ENCODE assay signal across 9 cellular contexts in the genomic region with DNA sequence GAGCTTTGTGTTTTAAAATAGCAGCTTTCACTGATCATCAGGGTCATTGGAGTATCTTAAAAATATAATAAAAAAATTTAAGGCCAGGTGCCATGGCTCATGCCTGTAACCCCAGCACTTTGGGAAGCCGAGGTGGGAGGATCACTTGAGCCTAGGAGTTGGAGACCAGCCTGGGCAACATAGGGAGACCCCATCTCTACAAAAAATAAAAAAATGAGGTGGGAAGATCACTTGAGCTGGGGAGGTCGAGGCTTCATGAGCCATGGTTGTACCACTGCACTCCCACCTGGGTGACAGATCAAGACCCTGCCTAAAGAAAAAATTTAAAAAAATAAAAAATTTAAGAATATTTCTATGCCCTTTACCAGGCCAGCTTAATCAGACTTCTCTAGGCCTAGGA. TPM values are rescaled to one million over a fixed set of nuclear protein-coding genes. Genes with fewer than 3 reads are reported as not detected.
A peak's percentile ranks its signal among the peaks of the same experiment; 100 is the strongest.
DNase-seq lines count a peak whose midpoint lies in the region; ATAC-seq and TF ChIP-seq lines count a peak whose summit lies in the region.
"Had no signal": no experiment of that assay in that cellular context is flagged by ENCODE, and none has a peak within 500 bp of the region (broad histone marks: within the 10 kb centered on the region; RNA-seq: fewer than 3 reads in every experiment).

No MANE protein-coding gene starts in this region.

- H3K9me3 ChIP-seq in spleen, result no peaks in the 10 kb centered on the region

- peak overlapping the region; percentile 53 for H3K4me3 ChIP-seq in iPS-11a (ENCODE audit: low read depth, low read length)
- H3K4me3 ChIP-seq in spleen, result peak overlapping the region in 5 of 8 donors; percentile 65 to 93 (median 77)

- H3K4me1 ChIP-seq in spleen, result peaks cover 43 to 93% (median 69%) of the 10 kb centered on the region in 6 donors

- H3K27me3 Mint-ChIP-seq in T-helper 2 cell treated with Interferon-gamma antibody and Interleukin-4, amounts not matched to agents 5 μg/mL and 100 μg/mL, for 36 hours (ENCODE audit: low read depth), result no peaks in the 10 kb centered on the region
- no peaks in the 10 kb centered on the region for H3K27me3 Mint-ChIP-seq in activated CD8-positive, alpha-beta T cell treated with anti-CD3 and anti-CD28 coated beads for 36 hours

- TF ChIP-seq POLR2A in spleen (IDR thresholded peaks at IDR 0.05), result no peak

- peak overlapping the region; percentile 97 for H3K4me3 Mint-ChIP-seq in T-helper 2 cell treated with Interferon-gamma antibody and Interleukin-4, amounts not matched to agents 5 μg/mL and 100 μg/mL, for 36 hours
- peak overlapping the region; percentile 100 for H3K4me3 Mint-ChIP-seq in activated CD8-positive, alpha-beta T cell treated with anti-CD3 and anti-CD28 coated beads for 36 hours

- no peak for DNase-seq in T-helper 2 cell treated with Interferon-gamma antibody and Interleukin-4, amounts not matched to agents 5 μg/mL and 100 μg/mL, for 36 hours (ENCODE audit: low spot score)
- DNase-seq in T-helper 2 cell (no peak), spleen (no peak), NCI-H1105 treated with DMSO at 0.1 percent for 48 hours (lab: John Stamatoyannopoulos, UW) (no peak), ureter (ENCODE audit: low spot score) (no peak)
- no peak for DNase-seq in activated CD8-positive, alpha-beta T cell treated with anti-CD3 and anti-CD28 coated beads for 36 hours
- DNase-seq: NCI-H1930 had no signal

- CTCF ChIA-PET in activated CD8-positive, alpha-beta T cell treated with anti-CD3 and anti-CD28 coated beads for 36 hours (lab: Charles Lee), result interaction anchor here (1.1 to 3.8 kb wide), 3 partner anchors 36 to 600 kb away, joined by 3 to 16 read pairs (median 9); a partner anchor contains a TSS

- H3K4me1 Mint-ChIP-seq in T-helper 2 cell treated with Interferon-gamma antibody and Interleukin-4, amounts not matched to agents 5 μg/mL and 100 μg/mL, for 36 hours (ENCODE audit: low read depth), result peaks cover 48% of the 10 kb centered on the region
- peaks cover 62% of the 10 kb centered on the region for H3K4me1 Mint-ChIP-seq in activated CD8-positive, alpha-beta T cell treated with anti-CD3 and anti-CD28 coated beads for 36 hours (ENCODE audit: low read depth)

- intact Hi-C loops in activated CD8-positive, alpha-beta T cell treated with anti-CD3 and anti-CD28 coated beads for 36 hours (cut with micrococcal nuclease), result no loop called here
- intact Hi-C loops in spleen (cut with DNase I; ENCODE audit: low total_unique reads), result no loop called here

- no peak for TF ChIP-seq CTCF in activated CD8-positive, alpha-beta T cell treated with anti-CD3 and anti-CD28 coated beads for 36 hours (IDR thresholded peaks at IDR 0.05)
- TF ChIP-seq CTCF in spleen (IDR thresholded peaks at IDR 0.05 in 8 of 11, conservative IDR thresholded peaks at IDR 0.05 in 3 of 11), result no peak

- H3K27ac Mint-ChIP-seq in T-helper 2 cell treated with Interferon-gamma antibody and Interleukin-4, amounts not matched to agents 5 μg/mL and 100 μg/mL, for 36 hours, result no peak overlapping the region
- peak overlapping the region; percentile 99 for H3K27ac Mint-ChIP-seq in activated CD8-positive, alpha-beta T cell treated with anti-CD3 and anti-CD28 coated beads for 36 hours

- POLR2A ChIA-PET in activated CD8-positive, alpha-beta T cell treated with anti-CD3 and anti-CD28 coated beads for 36 hours (lab: Charles Lee), result interaction anchor here (0.7 to 7.8 kb wide), 10 partner anchors 19 to 172 kb away, joined by 3 to 108 read pairs (median 4); partner anchors contain the start of genes COPG1 and RAB43

- no peaks in the 10 kb centered on the region for H3K9me3 Mint-ChIP-seq in T-helper 2 cell treated with Interferon-gamma antibody and Interleukin-4, amounts not matched to agents 5 μg/mL and 100 μg/mL, for 36 hours
- H3K9me3 Mint-ChIP-seq in activated CD8-positive, alpha-beta T cell treated with anti-CD3 and anti-CD28 coated beads for 36 hours, result no peaks in the 10 kb centered on the region

- peaks cover 43% of the 10 kb centered on the region for H3K36me3 Mint-ChIP-seq in T-helper 2 cell treated with Interferon-gamma antibody and Interleukin-4, amounts not matched to agents 5 μg/mL and 100 μg/mL, for 36 hours (ENCODE audit: low read depth)
- peaks cover 56% of the 10 kb centered on the region for H3K36me3 Mint-ChIP-seq in activated CD8-positive, alpha-beta T cell treated with anti-CD3 and anti-CD28 coated beads for 36 hours (ENCODE audit: low read depth)

- peak overlapping the region in 7 of 8 donors; percentile 89 to 98 (median 95) for H3K27ac ChIP-seq in spleen

- WGBS in spleen, 5 donors, result 79 to 97% (median 89%) methylated on average over 2 of the region's 2 CpGs

- H3K27me3 ChIP-seq in spleen (replicated peaks in 1 of 7), result no peaks in the 10 kb centered on the region

- H3K36me3 ChIP-seq in spleen, result peaks cover 0 to 28% (median 18%) of the 10 kb centered on the region in 6 donors

- ATAC-seq in activated CD8-positive, alpha-beta T cell treated with anti-CD3 and anti-CD28 coated beads for 36 hours, result no peak
- no peak for ATAC-seq in HG03571 (IDR thresholded peaks at IDR 0.05; ENCODE audit: unreplicated experiment)

RNA-seq across cellular contexts. Expression of gene HMCES, which starts 1.5 kb away (rescaled TPM):
- total RNA-seq in activated CD8-positive, alpha-beta T cell treated with anti-CD3 and anti-CD28 coated beads for 36 hours, result 10 to 100 TPM; 54.5 to 57.8 TPM
- total RNA-seq in spleen (10 to 100 TPM; 24.0 to 31.9 (median 30.7) TPM), ureter (32.2 TPM)
- 10 to 100 TPM; 16.1 to 60.7 (median 18.8) TPM for polyA plus RNA-seq in spleen

RNA-seq across cellular contexts. Expression of gene COPG1, which starts 30.8 kb away (rescaled TPM):
- total RNA-seq in activated CD8-positive, alpha-beta T cell treated with anti-CD3 and anti-CD28 coated beads for 36 hours, result 100 to 1,000 TPM; 114 to 118 TPM
- total RNA-seq in spleen (100 to 1,000 TPM in 5 of 7 donors, 10 to 100 TPM in 2; 90.8 to 134 (median 116) TPM), ureter (133 TPM)
- polyA plus RNA-seq in spleen, result 10 to 100 TPM; 47.8 to 52.3 (median 49.8) TPM
